In the genomic region with DNA sequence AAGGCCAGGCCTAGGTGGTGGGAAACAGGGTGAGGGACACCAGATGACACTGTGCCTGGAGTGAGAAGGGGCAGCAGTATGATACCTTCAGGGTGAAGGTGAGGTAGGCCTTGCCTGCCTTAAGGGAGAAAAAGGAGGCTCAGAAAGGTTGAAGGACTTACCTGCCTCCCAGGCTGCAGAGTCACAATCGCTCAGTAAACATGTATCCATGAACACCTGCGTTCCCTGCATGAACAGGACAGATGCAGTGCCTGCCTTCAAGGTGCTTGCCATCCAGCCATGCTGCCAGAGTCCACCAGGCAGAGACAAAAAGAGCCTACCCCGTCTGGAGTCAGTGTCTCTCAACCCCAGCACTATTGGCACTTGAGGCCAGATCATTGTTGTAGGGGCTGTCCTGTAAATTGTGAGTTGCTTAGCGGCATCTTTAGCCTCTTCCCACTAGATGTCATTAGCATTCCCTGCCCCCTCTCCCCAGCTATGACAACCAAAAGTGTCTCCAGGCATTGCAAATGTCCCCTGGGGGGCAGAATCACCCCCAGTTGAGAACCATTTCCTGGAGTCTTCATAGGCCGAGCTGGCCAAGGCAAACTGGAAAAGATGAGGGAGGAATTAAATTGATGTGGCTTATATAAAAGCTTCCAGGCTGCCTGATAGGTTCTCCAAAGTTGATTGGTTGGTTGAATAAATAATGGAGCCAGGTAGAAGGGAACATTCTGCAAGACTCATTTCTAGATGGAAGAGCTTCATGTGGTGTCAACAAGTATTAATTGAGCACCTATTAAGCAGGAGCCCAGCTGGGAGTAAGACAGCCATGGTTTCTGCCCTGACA, we compare ENCODE assay signal across 1 cellular context.
TF ChIP-seq lines count a peak whose summit lies in the region.

No MANE protein-coding gene starts in this region.

TF ChIP-seq in HepG2, 621 proteins besides CTCF, POLR2A, EP300 and RAD21:
- TF ChIP-seq POGK (CRISPR knock-in tag; conservative IDR thresholded peaks at IDR 0.05) = 0 out of 2 replicates have a peak, but pooled peaks have one; percentile 23
- TF ChIP-seq, protein P1, sequence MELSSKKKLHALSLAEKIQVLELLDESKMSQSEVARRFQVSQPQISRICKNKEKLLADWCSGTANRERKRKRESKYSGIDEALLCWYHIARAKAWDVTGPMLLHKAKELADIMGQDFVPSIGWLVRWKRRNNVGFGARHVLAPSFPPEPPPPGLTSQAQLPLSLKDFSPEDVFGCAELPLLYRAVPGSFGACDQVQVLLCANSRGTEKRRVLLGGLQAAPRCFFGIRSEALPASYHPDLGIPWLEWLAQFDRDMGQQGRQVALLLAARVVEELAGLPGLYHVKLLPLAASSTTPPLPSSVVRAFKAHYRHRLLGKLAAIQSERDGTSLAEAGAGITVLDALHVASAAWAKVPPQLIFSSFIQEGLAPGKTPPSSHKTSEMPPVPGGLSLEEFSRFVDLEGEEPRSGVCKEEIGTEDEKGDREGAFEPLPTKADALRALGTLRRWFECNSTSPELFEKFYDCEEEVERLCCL (CRISPR knock-in tag; IDR thresholded peaks at IDR 0.05; ENCODE audit: borderline replicate concordance) = no peak
- 0 out of 2 replicates have a peak, but pooled peaks have one; percentile 24 for TF ChIP-seq PATZ1 (CRISPR knock-in tag; IDR thresholded peaks at IDR 0.05)
